ENCODE assay signal across 2 cellular contexts in the genomic region with DNA sequence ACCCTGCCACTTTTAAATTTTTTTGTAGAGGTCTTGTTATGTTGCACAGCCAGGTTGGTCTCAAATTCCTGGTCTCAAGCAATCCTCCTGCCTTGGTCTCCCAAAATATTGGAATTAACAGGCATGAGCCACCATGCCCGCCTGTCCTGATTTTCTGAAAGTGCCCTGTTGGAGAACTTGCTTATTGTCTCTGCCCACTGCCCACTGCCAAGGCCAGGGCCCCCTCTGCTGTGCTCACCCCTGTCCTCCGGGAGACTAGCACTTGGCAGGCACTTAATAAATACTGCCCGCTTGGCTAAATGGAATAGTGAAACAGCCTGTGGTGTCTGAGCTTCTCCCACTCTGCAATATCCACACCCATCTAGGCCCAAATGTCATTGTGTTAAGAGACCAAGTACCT.
TF ChIP-seq lines count a peak whose summit lies in the region.

No MANE protein-coding gene starts in this region.

TF ChIP-seq in A549, 52 proteins besides CTCF, POLR2A, EP300 and RAD21:
- TF ChIP-seq CHD2 (IDR thresholded peaks at IDR 0.05; ENCODE audit: low read length, partially characterized antibody) (no peak), MAFK (IDR thresholded peaks at IDR 0.05; ENCODE audit: partially characterized antibody) (no peak), PHF8 (IDR thresholded peaks at IDR 0.05; ENCODE audit: borderline replicate concordance, low read depth) (no peak), CEBPB (IDR thresholded peaks at IDR 0.05) (no peak), MYC (IDR thresholded peaks at IDR 0.05; ENCODE audit: borderline replicate concordance, low read length) (no peak), ZNF302 (CRISPR knock-in tag; IDR thresholded peaks at IDR 0.05) (no peak), HOXB5 (CRISPR knock-in tag; IDR thresholded peaks at IDR 0.05) (no peak), BHLHE40 (IDR thresholded peaks at IDR 0.05; ENCODE audit: low read depth, low read length) (no peak), CBX8 (IDR thresholded peaks at IDR 0.05) (no peak), TFCP2L1 (CRISPR knock-in tag; IDR thresholded peaks at IDR 0.05) (no peak), EHMT2 (IDR thresholded peaks at IDR 0.05; ENCODE audit: low read depth) (no peak), KDM5A (IDR thresholded peaks at IDR 0.05) (no peak), POLR2AphosphoS2 (conservative IDR thresholded peaks at IDR 0.05; ENCODE audit: low read length) (no peak)
- TF ChIP-seq, protein P1, sequence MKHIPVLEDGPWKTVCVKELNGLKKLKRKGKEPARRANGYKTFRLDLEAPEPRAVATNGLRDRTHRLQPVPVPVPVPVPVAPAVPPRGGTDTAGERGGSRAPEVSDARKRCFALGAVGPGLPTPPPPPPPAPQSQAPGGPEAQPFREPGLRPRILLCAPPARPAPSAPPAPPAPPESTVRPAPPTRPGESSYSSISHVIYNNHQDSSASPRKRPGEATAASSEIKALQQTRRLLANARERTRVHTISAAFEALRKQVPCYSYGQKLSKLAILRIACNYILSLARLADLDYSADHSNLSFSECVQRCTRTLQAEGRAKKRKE (CRISPR knock-in tag; IDR thresholded peaks at IDR 0.05; ENCODE audit: low read depth) = no peak
- TF ChIP-seq, protein P2, sequence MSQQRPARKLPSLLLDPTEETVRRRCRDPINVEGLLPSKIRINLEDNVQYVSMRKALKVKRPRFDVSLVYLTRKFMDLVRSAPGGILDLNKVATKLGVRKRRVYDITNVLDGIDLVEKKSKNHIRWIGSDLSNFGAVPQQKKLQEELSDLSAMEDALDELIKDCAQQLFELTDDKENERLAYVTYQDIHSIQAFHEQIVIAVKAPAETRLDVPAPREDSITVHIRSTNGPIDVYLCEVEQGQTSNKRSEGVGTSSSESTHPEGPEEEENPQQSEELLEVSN (IDR thresholded peaks at IDR 0.05; ENCODE audit: borderline replicate concordance, low read depth) = no peak

TF ChIP-seq in K562, 482 proteins besides CTCF, POLR2A, EP300 and RAD21:
- TF ChIP-seq ZNF57 (CRISPR knock-in tag; IDR thresholded peaks at IDR 0.05) (no peak), MCM5 (IDR thresholded peaks at IDR 0.05; ENCODE audit: low read depth) (no peak), HDGF (IDR thresholded peaks at IDR 0.05) (no peak), ZNF695 (CRISPR knock-in tag; IDR thresholded peaks at IDR 0.05) (no peak), RBM22 (IDR thresholded peaks at IDR 0.05; ENCODE audit: low read depth, low read length, poor library complexity, severe bottlenecking) (no peak), GTF2F1 (IDR thresholded peaks at IDR 0.05; ENCODE audit: low read depth, low read length) (no peak), POLR2G (IDR thresholded peaks at IDR 0.05; ENCODE audit: low read depth, low read length) (no peak), KAT7 (CRISPR knock-in tag; IDR thresholded peaks at IDR 0.05; ENCODE audit: borderline replicate concordance) (no peak), NR2F6 (CRISPR knock-in tag; IDR thresholded peaks at IDR 0.05) (no peak), MTA1 (IDR thresholded peaks at IDR 0.05; ENCODE audit: borderline replicate concordance) (no peak), PHF21A (IDR thresholded peaks at IDR 0.05; ENCODE audit: borderline replicate concordance, low read depth) (no peak), ZBED1 (IDR thresholded peaks at IDR 0.05) (no peak), ZNF384 (IDR thresholded peaks at IDR 0.05; ENCODE audit: low read depth, low read length) (no peak), BRCA1 (IDR thresholded peaks at IDR 0.05) (no peak), BRCA1 (CRISPR knock-in tag; IDR thresholded peaks at IDR 0.05) (no peak), PRMT5 (CRISPR knock-in tag; IDR thresholded peaks at IDR 0.05) (no peak), SIX5 (IDR thresholded peaks at IDR 0.05; ENCODE audit: borderline replicate concordance in 1 of 2, insufficient read depth in 1 of 2, low read depth in 1 of 2, low read length in 2 of 2) (no peak), YBX1 (IDR thresholded peaks at IDR 0.05) (no peak), SIN3B (IDR thresholded peaks at IDR 0.05; ENCODE audit: low read depth) (no peak)
- TF ChIP-seq, protein P3, sequence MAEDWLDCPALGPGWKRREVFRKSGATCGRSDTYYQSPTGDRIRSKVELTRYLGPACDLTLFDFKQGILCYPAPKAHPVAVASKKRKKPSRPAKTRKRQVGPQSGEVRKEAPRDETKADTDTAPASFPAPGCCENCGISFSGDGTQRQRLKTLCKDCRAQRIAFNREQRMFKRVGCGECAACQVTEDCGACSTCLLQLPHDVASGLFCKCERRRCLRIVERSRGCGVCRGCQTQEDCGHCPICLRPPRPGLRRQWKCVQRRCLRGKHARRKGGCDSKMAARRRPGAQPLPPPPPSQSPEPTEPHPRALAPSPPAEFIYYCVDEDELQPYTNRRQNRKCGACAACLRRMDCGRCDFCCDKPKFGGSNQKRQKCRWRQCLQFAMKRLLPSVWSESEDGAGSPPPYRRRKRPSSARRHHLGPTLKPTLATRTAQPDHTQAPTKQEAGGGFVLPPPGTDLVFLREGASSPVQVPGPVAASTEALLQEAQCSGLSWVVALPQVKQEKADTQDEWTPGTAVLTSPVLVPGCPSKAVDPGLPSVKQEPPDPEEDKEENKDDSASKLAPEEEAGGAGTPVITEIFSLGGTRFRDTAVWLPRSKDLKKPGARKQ (CRISPR knock-in tag; IDR thresholded peaks at IDR 0.05) = no peak
- TF ChIP-seq, protein P4, sequence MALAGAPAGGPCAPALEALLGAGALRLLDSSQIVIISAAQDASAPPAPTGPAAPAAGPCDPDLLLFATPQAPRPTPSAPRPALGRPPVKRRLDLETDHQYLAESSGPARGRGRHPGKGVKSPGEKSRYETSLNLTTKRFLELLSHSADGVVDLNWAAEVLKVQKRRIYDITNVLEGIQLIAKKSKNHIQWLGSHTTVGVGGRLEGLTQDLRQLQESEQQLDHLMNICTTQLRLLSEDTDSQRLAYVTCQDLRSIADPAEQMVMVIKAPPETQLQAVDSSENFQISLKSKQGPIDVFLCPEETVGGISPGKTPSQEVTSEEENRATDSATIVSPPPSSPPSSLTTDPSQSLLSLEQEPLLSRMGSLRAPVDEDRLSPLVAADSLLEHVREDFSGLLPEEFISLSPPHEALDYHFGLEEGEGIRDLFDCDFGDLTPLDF (CRISPR knock-in tag; IDR thresholded peaks at IDR 0.05) = no peak
